11 cellular contexts compared by ENCODE assay signal in genomic region chr7:69457912-69458491, GRCh38.
A peak's percentile ranks its signal among the peaks of the same experiment; 100 is the strongest.
DNase-seq lines count a peak whose midpoint lies in the region; ATAC-seq, FAIRE-seq and TF ChIP-seq lines count a peak whose summit lies in the region.
"Had no signal": no experiment of that assay in that cellular context is flagged by ENCODE, and none has a peak within 500 bp of the region (broad histone marks: within the 10 kb centered on the region; RNA-seq: fewer than 3 reads in every experiment).

No MANE protein-coding gene starts in this region.

- H3K27ac ChIP-seq in H1 (ENCODE audit: low read depth, low read length) (no peak overlapping the region), mesenchymal stem cell (ENCODE audit: low read length, poor library complexity, severe bottlenecking) (no peak overlapping the region)
- H3K27ac ChIP-seq: Peyer's patch had no signal

- no peaks in the 10 kb centered on the region for H3K27me3 Mint-ChIP-seq in natural killer cell (ENCODE audit: low read depth in 2 of 2)

- FAIRE-seq in H1 (lab: Jason Lieb, UNC): peak; percentile 57
- FAIRE-seq in GM19239 (lab: Jason Lieb, UNC): no peak

- TF ChIP-seq RAD21 in H1 (IDR thresholded peaks at IDR 0.05 in 1 of 2, conservative IDR thresholded peaks at IDR 0.05 in 1 of 2; ENCODE audit: low read depth in 2 of 2, low read length in 2 of 2): no peak

- H3K18ac ChIP-seq in H1 (ENCODE audit: extremely low read depth, low read length) (no peak overlapping the region; the same call in 1 of the 2 replicates), mesenchymal stem cell (ENCODE audit: low read depth in 1 of 2, low read length in 2 of 2) (no peak overlapping the region)

- H3K27me3 ChIP-seq in H1 (replicated peaks in 1 of 4; ENCODE audit: control insufficient read depth in 3 of 4, extremely low read depth in 1 of 4, insufficient read depth in 3 of 4, low read length in 3 of 4) (no peaks in the 10 kb centered on the region), mesenchymal stem cell (ENCODE audit: control insufficient read depth in 1 of 2, insufficient read depth in 1 of 2, low read length in 2 of 2) (no peaks in the 10 kb centered on the region)
- H3K27me3 ChIP-seq: Peyer's patch had no signal

- H3K4me2 ChIP-seq in H1 (ENCODE audit: insufficient read depth in 1 of 2, low read depth in 2 of 2, low read length in 2 of 2): peak overlapping the region; percentile 34 to 40
- H3K4me2 ChIP-seq in mesenchymal stem cell (ENCODE audit: low read length, poor library complexity, severe bottlenecking): no peak overlapping the region

- H3K4ac ChIP-seq in H1 (replicated peaks; ENCODE audit: insufficient read length, low read depth, low read length): no peak overlapping the region
- no peak overlapping the region for H3K4ac ChIP-seq in mesenchymal stem cell (ENCODE audit: low read depth in 1 of 2, low read length in 2 of 2)

- H4K5ac ChIP-seq in H1 (ENCODE audit: insufficient read length, low read depth, low read length): no peak overlapping the region

- H3K4me1 ChIP-seq in H1 (replicated peaks in 1 of 4; ENCODE audit: control insufficient read depth in 3 of 4, insufficient read depth in 4 of 4, low read length in 3 of 4): peaks cover 0 to 6% (median 2%) of the 10 kb centered on the region in 4 experiments; a peak in 3 of 7 replicates
- H3K4me1 ChIP-seq in mesenchymal stem cell (ENCODE audit: control insufficient read depth, insufficient read depth, low read depth, low read length): no peaks in the 10 kb centered on the region
- H3K4me1 ChIP-seq: Peyer's patch had no signal

- no peaks in the 10 kb centered on the region for H3K36me3 Mint-ChIP-seq in natural killer cell
- H3K36me3 Mint-ChIP-seq: CD14-positive monocyte had no signal

- H2AFZ ChIP-seq in H1 (ENCODE audit: low read length) (peak overlapping the region; percentile 72; the same call in 1 of the 2 replicates), mesenchymal stem cell (ENCODE audit: low read depth, low read length) (no peak overlapping the region)

- intact Hi-C loops in natural killer cell (cut with micrococcal nuclease): no loop called here

- no peaks in the 10 kb centered on the region for H3K79me1 ChIP-seq in H1 (ENCODE audit: low read depth, low read length)
- H3K79me1 ChIP-seq in mesenchymal stem cell (replicated peaks; ENCODE audit: low read length, poor library complexity, severe bottlenecking): no peaks in the 10 kb centered on the region

- H3K79me2 ChIP-seq in H1 (ENCODE audit: control insufficient read depth in 1 of 2, insufficient read depth in 2 of 2, low read length in 2 of 2): no peaks in the 10 kb centered on the region

- H3K4me1 Mint-ChIP-seq in natural killer cell: no peaks in the 10 kb centered on the region
- H3K4me1 Mint-ChIP-seq: CD14-positive monocyte had no signal

- H2BK20ac ChIP-seq in H1 (ENCODE audit: low read length): no peak overlapping the region

- H4K91ac ChIP-seq in H1 (replicated peaks; ENCODE audit: insufficient read length, low read length): no peak overlapping the region
- no peak overlapping the region for H4K91ac ChIP-seq in mesenchymal stem cell (ENCODE audit: low read length)

- H3K23ac ChIP-seq in H1 (ENCODE audit: insufficient read length) (no peak overlapping the region), mesenchymal stem cell (ENCODE audit: low read length in 2 of 2) (no peak overlapping the region)

- H3K36me3 ChIP-seq in H1 (ENCODE audit: control insufficient read depth in 2 of 4, insufficient read depth in 4 of 4, low read length in 3 of 4): no peaks in the 10 kb centered on the region
- H3K36me3 ChIP-seq in mesenchymal stem cell (ENCODE audit: control insufficient read depth in 1 of 2, insufficient read depth in 2 of 2, low read depth in 1 of 2, low read length in 2 of 2): no peaks in the 10 kb centered on the region
- H3K36me3 ChIP-seq: Peyer's patch had no signal

- no peaks in the 10 kb centered on the region for H3K23me2 ChIP-seq in H1 (ENCODE audit: low read depth, low read length)

- WGBS in H1 (ENCODE audit: extremely low coverage in 1 of 2, insufficient coverage in 1 of 2, insufficient read length in 1 of 2, insufficient replicate concordance in 2 of 2, low coverage in 1 of 2, low lambda C conversion rate in 2 of 2, missing lambda C conversion rate in 1 of 2), 2 experiments: 36% methylated on average over 7 of the region's 7 CpGs; no CpG with 5 or more reads in 1 of the 2 experiments
- WGBS in mesenchymal stem cell: 20% methylated on average over 5 of the region's 7 CpGs

- H2BK12ac ChIP-seq in H1 (ENCODE audit: low read depth, low read length) (no peak overlapping the region; the same call in 1 of the 2 replicates), mesenchymal stem cell (ENCODE audit: low read length in 2 of 2) (no peak overlapping the region)

- no peaks in the 10 kb centered on the region for H4K20me1 ChIP-seq in H1 (replicated peaks in 1 of 2; ENCODE audit: control insufficient read depth in 1 of 2, insufficient read depth in 2 of 2, low read length in 2 of 2)

- POLR2A ChIA-PET in H1 (lab: Charles Lee; ENCODE audit: partially characterized antibody): no interaction called here

- H3K9me3 ChIP-seq in H1 (ENCODE audit: insufficient read depth in 2 of 2, low read depth in 1 of 2, low read length in 1 of 2) (no peaks in the 10 kb centered on the region), mesenchymal stem cell (ENCODE audit: control insufficient read depth, low read length) (no peaks in the 10 kb centered on the region)
- H3K9me3 ChIP-seq: Peyer's patch had no signal

- no peak for TF ChIP-seq POLR2A in H1 (IDR thresholded peaks at IDR 0.05; ENCODE audit: control extremely low read depth in 1 of 2, low read depth in 2 of 2, low read length in 2 of 2)

- H3K14ac ChIP-seq in H1 (ENCODE audit: insufficient read length): no peak overlapping the region
- no peak overlapping the region for H3K14ac ChIP-seq in mesenchymal stem cell (ENCODE audit: low read length in 2 of 2)

- H3K27ac Mint-ChIP-seq in natural killer cell: no peak overlapping the region
- H3K27ac Mint-ChIP-seq: CD14-positive monocyte had no signal

- peak overlapping the region; percentile 2; the same call in 1 of the 2 replicates for H2BK5ac ChIP-seq in H1 (ENCODE audit: low read depth, low read length)
- H2BK5ac ChIP-seq in mesenchymal stem cell (ENCODE audit: low read depth, low read length, poor library complexity, severe bottlenecking): no peak overlapping the region

- ATAC-seq in natural killer cell (no peak), GM18520 (IDR thresholded peaks at IDR 0.05; ENCODE audit: unreplicated experiment) (no peak)
- ATAC-seq: stimulated activated naive CD8-positive, alpha-beta T cell treated with anti-CD3 and anti-CD28 coated beads, Interleukin-15, Interleukin-2, amounts not matched to agents 100 U/mL and 50 U/mL, for 24 hours had no signal

- no peak overlapping the region for H3K56ac ChIP-seq in H1 (replicated peaks; ENCODE audit: insufficient read length, low read depth, low read length)

- CTCF ChIA-PET in H1 (lab: Charles Lee; ENCODE audit: partially characterized antibody): no interaction called here

- H3K9ac ChIP-seq in H1 (replicated peaks in 1 of 4; ENCODE audit: extremely low read depth in 1 of 4, low read depth in 3 of 4, low read length in 3 of 4): no peak overlapping the region
- H3K9ac ChIP-seq in mesenchymal stem cell (ENCODE audit: low read length): peak overlapping the region; percentile 45

- no peak overlapping the region for H3K4me3 Mint-ChIP-seq in natural killer cell
- H3K4me3 Mint-ChIP-seq: CD14-positive monocyte had no signal

- H3K9me3 Mint-ChIP-seq in natural killer cell: no peaks in the 10 kb centered on the region

- TF ChIP-seq CTCF in AG10803 (conservative IDR thresholded peaks at IDR 0.05; ENCODE audit: low read length): no peak
- TF ChIP-seq CTCF in H1 (IDR thresholded peaks at IDR 0.05; ENCODE audit: control extremely low read depth in 1 of 3, insufficient read depth in 1 of 3, low read depth in 1 of 3, low read length in 3 of 3): no peak
- no peak for TF ChIP-seq CTCF in natural killer cell (IDR thresholded peaks at IDR 0.05)

- no peak overlapping the region for H2AK5ac ChIP-seq in H1 (ENCODE audit: low read depth, low read length)
- no peak overlapping the region for H2AK5ac ChIP-seq in mesenchymal stem cell (ENCODE audit: low read length, severe bottlenecking)

- H3K4me3 ChIP-seq in AG10803 (ENCODE audit: low read length) (peak overlapping the region; percentile 11; the same call in 1 of the 2 replicates), H1 (ENCODE audit: extremely low read depth in 1 of 4, insufficient read depth in 2 of 4, low read depth in 3 of 4, low read length in 4 of 4) (no peak overlapping the region), mesenchymal stem cell (ENCODE audit: insufficient read depth in 1 of 2, low read depth in 1 of 2, low read length in 2 of 2) (peak overlapping the region in 1 of 2 experiments; percentile 25)
- H3K4me3 ChIP-seq: Peyer's patch had no signal

- no peak for TF ChIP-seq EP300 in H1 (IDR thresholded peaks at IDR 0.05; ENCODE audit: borderline replicate concordance in 1 of 2, low read depth in 2 of 2, low read length in 2 of 2)

- peak; percentile 56 for DNase-seq in AG10803 (ENCODE audit: low read depth)
- peak; percentile 33 for DNase-seq in NCI-H1092 (lab: John Stamatoyannopoulos, UW)
- peak in 1 of 2 experiments; percentile 43 for DNase-seq in H1 (ENCODE audit: low read depth in 1 of 2, low spot score in 2 of 2)
- no peak for DNase-seq in mesenchymal stem cell
- DNase-seq in SKM-1 treated with dmso at 0.1 percent for 144 hours (lab: John Stamatoyannopoulos, UW; ENCODE audit: unreplicated experiment): no peak
- no peak for DNase-seq in natural killer cell
- no peak for DNase-seq in GM19239 (ENCODE audit: insufficient read length, low spot score)
- DNase-seq: Peyer's patch; stimulated activated naive CD8-positive, alpha-beta T cell treated with anti-CD3 and anti-CD28 coated beads, Interleukin-15, Interleukin-2, amounts not matched to agents 100 U/mL and 50 U/mL, for 24 hours had no signal

- H2BK15ac ChIP-seq in H1 (ENCODE audit: low read length) (no peak overlapping the region), mesenchymal stem cell (ENCODE audit: low read depth, poor library complexity, severe bottlenecking) (no peak overlapping the region)

- H2BK120ac ChIP-seq in H1 (replicated peaks; ENCODE audit: low read depth, low read length): no peak overlapping the region
- no peak overlapping the region for H2BK120ac ChIP-seq in mesenchymal stem cell (ENCODE audit: low read depth, low read length)

- H4K8ac ChIP-seq in H1 (ENCODE audit: extremely low read depth, insufficient read depth, low read length): no peak overlapping the region
- H4K8ac ChIP-seq in mesenchymal stem cell (ENCODE audit: low read length): no peak overlapping the region

TF ChIP-seq in H1, 55 proteins besides CTCF, POLR2A, EP300 and RAD21 (continues in another document):
- TF ChIP-seq SP1 (IDR thresholded peaks at IDR 0.05; ENCODE audit: low read depth, low read length): 0 out of 2 replicates have a peak, but pooled peaks have one; percentile 44
- peak; percentile 66 for TF ChIP-seq ASH2L (IDR thresholded peaks at IDR 0.05; ENCODE audit: low read length)
- no peak for TF ChIP-seq KDM4A (IDR thresholded peaks at IDR 0.05; ENCODE audit: low read depth, low read length, severe bottlenecking)
- TF ChIP-seq POU5F1 (IDR thresholded peaks at IDR 0.05; ENCODE audit: low read depth, low read length): peak; percentile 9; the same call in 1 of the 2 replicates
- peak; percentile 62; the same call in 1 of the 2 replicates for TF ChIP-seq YY1 (IDR thresholded peaks at IDR 0.05; ENCODE audit: low read depth, low read length)

Comparison
In these comparisons a context has a peak if more than half of its experiments do, and no peak if none do; other contexts are left out.
1. DNase-seq: peak in AG10803 (single experiment) and NCI-H1092 (single experiment); none in mesenchymal stem cell (single experiment), SKM-1 treated with dmso at 0.1 percent for 144 hours (single experiment), natural killer cell (single experiment) and GM19239 (single experiment).